Comparison of ENCODE assay signal across 1 cellular context in genomic region chr1:171800850-171801249, GRCh38.
TF ChIP-seq lines count a peak whose summit lies in the region.

No MANE protein-coding gene starts in this region.

TF ChIP-seq in H1, 55 proteins besides CTCF, POLR2A, EP300 and RAD21:
- TF ChIP-seq CHD2 (IDR thresholded peaks at IDR 0.05; ENCODE audit: low read length) (no peak), TAF1 (IDR thresholded peaks at IDR 0.05; ENCODE audit: low read depth, low read length) (no peak), TCF12 (IDR thresholded peaks at IDR 0.05; ENCODE audit: low read depth, low read length) (no peak), SP1 (IDR thresholded peaks at IDR 0.05; ENCODE audit: low read depth, low read length) (no peak), SP4 (IDR thresholded peaks at IDR 0.05; ENCODE audit: low read length) (no peak), PHF8 (conservative IDR thresholded peaks at IDR 0.05; ENCODE audit: low read depth, low read length) (no peak), CREB1 (IDR thresholded peaks at IDR 0.05) (no peak), SUZ12 (IDR thresholded peaks at IDR 0.05; ENCODE audit: low read length) (no peak), MAFK (IDR thresholded peaks at IDR 0.05; ENCODE audit: low read depth, low read length) (no peak), GABPA (IDR thresholded peaks at IDR 0.05; ENCODE audit: borderline replicate concordance, insufficient read depth, low read length) (no peak), KDM4A (IDR thresholded peaks at IDR 0.05; ENCODE audit: low read depth, low read length, severe bottlenecking) (no peak), TEAD4 (IDR thresholded peaks at IDR 0.05; ENCODE audit: low read depth, low read length) (no peak), NRF1 (IDR thresholded peaks at IDR 0.05; ENCODE audit: low read depth, low read length) (no peak), CHD7 (IDR thresholded peaks at IDR 0.05; ENCODE audit: insufficient replicate concordance, low read length) (no peak), TBP (IDR thresholded peaks at IDR 0.05; ENCODE audit: low read depth, low read length) (no peak), BACH1 (IDR thresholded peaks at IDR 0.05; ENCODE audit: low read length) (no peak), BRCA1 (IDR thresholded peaks at IDR 0.05; ENCODE audit: low read depth, low read length) (no peak), GTF2F1 (IDR thresholded peaks at IDR 0.05; ENCODE audit: borderline replicate concordance, low read depth, low read length) (no peak)
